In the genomic region with DNA sequence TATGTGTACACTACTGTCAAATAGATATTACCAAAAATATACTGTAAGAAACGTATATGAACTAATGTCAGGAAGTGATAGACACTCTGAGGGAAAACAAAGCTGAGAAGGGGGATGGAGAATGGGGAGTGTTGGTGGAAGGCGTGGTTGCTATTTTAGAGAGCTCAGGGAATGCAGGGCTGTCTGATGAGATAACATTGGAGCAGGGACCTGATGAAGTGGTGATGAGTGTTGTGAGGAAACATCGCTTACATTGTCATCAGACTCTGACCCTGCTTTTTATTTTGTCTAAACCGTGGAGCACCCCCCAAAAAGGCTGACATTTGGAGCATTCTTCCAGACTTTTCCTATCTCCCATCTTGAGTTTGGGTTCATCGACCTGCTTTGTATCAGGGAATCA, we compare ENCODE assay signal across 24 cellular contexts.
"Had no signal": no experiment of that assay in that cellular context is flagged by ENCODE, and none has a peak within 500 bp of the region (broad histone marks: within the 10 kb centered on the region; RNA-seq: fewer than 3 reads in every experiment).

No MANE protein-coding gene starts in this region.

- H3K4me1 ChIP-seq: pancreas, right lobe of liver had no signal

- H3K36me3 Mint-ChIP-seq: activated CD8-positive, alpha-beta memory T cell treated with anti-CD3 and anti-CD28 coated beads, Interleukin-2, amount 10 ng/mL, durations not matched to agents 7 days and 5 days; brain; natural killer cell treated with Interleukin-12 subunit alpha and Interleukin-12 subunit beta and Interleukin-15 and Interleukin-18, amount 100 ng/mL, for 72 hours; stimulated activated effector memory CD8-positive, alpha-beta T cell treated with anti-CD3 and anti-CD28 coated beads, Interleukin-12 subunit alpha, Interleukin-12 subunit beta, amount 100 ng/mL, for 72 hours had no signal

- H3K27ac Mint-ChIP-seq: activated CD4-positive, alpha-beta T cell treated with anti-CD3 and anti-CD28 coated beads, Interleukin-2, amount 10 ng/mL, durations not matched to agents 24 days and 14 days; activated CD8-positive, alpha-beta memory T cell treated with anti-CD3 and anti-CD28 coated beads, Interleukin-2, amount 10 ng/mL, durations not matched to agents 7 days and 5 days; activated CD8-positive, alpha-beta T cell treated with anti-CD3 and anti-CD28 coated beads for 36 hours; activated naive CD8-positive, alpha-beta T cell treated with anti-CD3 and anti-CD28 coated beads, Interleukin-2, amount 50 U/mL, for 24 hours; endodermal cell; natural killer cell treated with Interleukin-12 subunit alpha and Interleukin-12 subunit beta and Interleukin-15 and Interleukin-18, amount 100 ng/mL, for 72 hours; stimulated activated effector memory CD8-positive, alpha-beta T cell treated with anti-CD3 and anti-CD28 coated beads, Interleukin-12 subunit alpha, Interleukin-12 subunit beta, amount 100 ng/mL, for 72 hours; type B pancreatic cell had no signal

- H3K27me3 ChIP-seq: pancreas, right lobe of liver, suprapubic skin, vagina had no signal

- H3K4me3 Mint-ChIP-seq: activated CD4-positive, alpha-beta T cell treated with anti-CD3 and anti-CD28 coated beads, Interleukin-2, amount 10 ng/mL, durations not matched to agents 24 days and 14 days; activated CD8-positive, alpha-beta memory T cell treated with anti-CD3 and anti-CD28 coated beads, Interleukin-2, amount 10 ng/mL, durations not matched to agents 7 days and 5 days; activated CD8-positive, alpha-beta T cell treated with anti-CD3 and anti-CD28 coated beads for 36 hours; activated naive CD8-positive, alpha-beta T cell treated with anti-CD3 and anti-CD28 coated beads, Interleukin-2, amount 50 U/mL, for 24 hours; brain; endodermal cell; natural killer cell treated with Interleukin-12 subunit alpha and Interleukin-12 subunit beta and Interleukin-15 and Interleukin-18, amount 100 ng/mL, for 72 hours; stimulated activated effector memory CD8-positive, alpha-beta T cell treated with anti-CD3 and anti-CD28 coated beads, Interleukin-12 subunit alpha, Interleukin-12 subunit beta, amount 100 ng/mL, for 72 hours; stimulated activated naive CD8-positive, alpha-beta T cell treated with anti-CD3 and anti-CD28 coated beads, Interleukin-15, amount 100 ng/mL, for 72 hours; type B pancreatic cell had no signal

- H3K4me1 Mint-ChIP-seq: activated naive CD8-positive, alpha-beta T cell treated with anti-CD3 and anti-CD28 coated beads, Interleukin-2, amount 50 U/mL, for 24 hours; endodermal cell; stimulated activated effector memory CD8-positive, alpha-beta T cell treated with anti-CD3 and anti-CD28 coated beads, Interleukin-12 subunit alpha, Interleukin-12 subunit beta, amount 100 ng/mL, for 72 hours; stimulated activated naive CD8-positive, alpha-beta T cell treated with anti-CD3 and anti-CD28 coated beads, Interleukin-15, amount 100 ng/mL, for 72 hours had no signal

- H3K4me3 ChIP-seq: pancreas, right lobe of liver, suprapubic skin, vagina had no signal

- H3K9me3 ChIP-seq: pancreas, right lobe of liver, suprapubic skin, vagina had no signal

- H3K27ac ChIP-seq: pancreas, right lobe of liver, suprapubic skin, vagina, VCaP had no signal

- DNase-seq: activated CD4-positive, alpha-beta T cell treated with anti-CD3 and anti-CD28 coated beads, Interleukin-2, amount 10 ng/mL, durations not matched to agents 24 days and 14 days; activated CD8-positive, alpha-beta memory T cell treated with anti-CD3 and anti-CD28 coated beads, Interleukin-2, amount 10 ng/mL, durations not matched to agents 7 days and 5 days; activated CD8-positive, alpha-beta T cell treated with anti-CD3 and anti-CD28 coated beads for 36 hours; activated gamma-delta T cell; activated naive CD4-positive, alpha-beta T cell treated with anti-CD3 and anti-CD28 coated beads, Interleukin-2, amount 50 U/mL, for 16 hours; activated naive CD8-positive, alpha-beta T cell treated with anti-CD3 and anti-CD28 coated beads, Interleukin-2, amount 50 U/mL, for 24 hours; activated T-cell treated with anti-CD3 and anti-CD28 coated beads for 4 hours; anterior cingulate cortex; cortex of kidney; endodermal cell; kidney glomerular epithelial cell; pancreas; right lobe of liver; small intestine; stimulated activated CD4-positive, alpha-beta T cell treated with anti-CD3 and anti-CD28 coated beads, Interleukin-2, amount 100 ng/mL, for 24 hours; stimulated activated naive CD8-positive, alpha-beta T cell treated with anti-CD3 and anti-CD28 coated beads, Interleukin-15, amount 100 ng/mL, for 72 hours had no signal

- H3K27me3 Mint-ChIP-seq: brain, type B pancreatic cell had no signal

- H3K9me3 Mint-ChIP-seq: activated CD4-positive, alpha-beta T cell treated with anti-CD3 and anti-CD28 coated beads, Interleukin-2, amount 10 ng/mL, durations not matched to agents 24 days and 14 days; activated CD8-positive, alpha-beta T cell treated with anti-CD3 and anti-CD28 coated beads for 36 hours; activated naive CD8-positive, alpha-beta T cell treated with anti-CD3 and anti-CD28 coated beads, Interleukin-2, amount 50 U/mL, for 24 hours; brain; endodermal cell; natural killer cell treated with Interleukin-12 subunit alpha and Interleukin-12 subunit beta and Interleukin-15 and Interleukin-18, amount 100 ng/mL, for 72 hours; stimulated activated effector memory CD8-positive, alpha-beta T cell treated with anti-CD3 and anti-CD28 coated beads, Interleukin-12 subunit alpha, Interleukin-12 subunit beta, amount 100 ng/mL, for 72 hours; stimulated activated naive CD8-positive, alpha-beta T cell treated with anti-CD3 and anti-CD28 coated beads, Interleukin-15, amount 100 ng/mL, for 72 hours; type B pancreatic cell had no signal

- H3K36me3 ChIP-seq: pancreas, right lobe of liver, suprapubic skin, vagina had no signal

- ATAC-seq: activated CD4-positive, CD25-positive, alpha-beta regulatory T cell treated with anti-CD3 and anti-CD28 coated beads, Interleukin-2, amount 50 U/mL, for 24 hours; activated CD8-positive, alpha-beta memory T cell treated with anti-CD3 and anti-CD28 coated beads, Interleukin-2, amount 10 ng/mL, durations not matched to agents 7 days and 5 days; activated CD8-positive, alpha-beta T cell treated with anti-CD3 and anti-CD28 coated beads for 36 hours; activated naive CD8-positive, alpha-beta T cell treated with anti-CD3 and anti-CD28 coated beads, Interleukin-2, amount 50 U/mL, for 24 hours; natural killer cell treated with Interleukin-12 subunit alpha and Interleukin-12 subunit beta and Interleukin-15 and Interleukin-18, amount 100 ng/mL, for 72 hours; pancreas; right lobe of liver; stimulated activated effector memory CD8-positive, alpha-beta T cell treated with anti-CD3 and anti-CD28 coated beads, Interleukin-12 subunit alpha, Interleukin-12 subunit beta, amount 100 ng/mL, for 72 hours; stimulated activated naive CD8-positive, alpha-beta T cell treated with anti-CD3 and anti-CD28 coated beads, Interleukin-15, amount 100 ng/mL, for 72 hours had no signal
